Comparison of ENCODE assay signal across 1 cellular context in genomic region chr16:87335968-87336849, GRCh38.
TF ChIP-seq lines count a peak whose summit lies in the region.

No MANE protein-coding gene starts in this region.

TF ChIP-seq in HepG2, 621 proteins besides CTCF, POLR2A, EP300 and RAD21:
- TF ChIP-seq MYPOP (CRISPR knock-in tag; IDR thresholded peaks at IDR 0.05): no peak
- TF ChIP-seq HNRNPLL (IDR thresholded peaks at IDR 0.05; ENCODE audit: low read depth, low read length, poor library complexity, severe bottlenecking): peak; percentile 8
- peak; percentile 88 for TF ChIP-seq AGO2 (optimal IDR thresholded peaks at IDR 0.05; ENCODE audit: low read depth, low read length)
- TF ChIP-seq SAFB2 (CRISPR knock-in tag; IDR thresholded peaks at IDR 0.05; ENCODE audit: borderline replicate concordance, low read depth): 0 out of 2 replicates have a peak, but pooled peaks have one; percentile 1
- 0 out of 2 replicates have a peak, but pooled peaks have one; percentile 41 for TF ChIP-seq ZNF615 (CRISPR knock-in tag; IDR thresholded peaks at IDR 0.05; ENCODE audit: borderline replicate concordance)
- peak; percentile 4 for TF ChIP-seq RBM22 (optimal IDR thresholded peaks at IDR 0.05; ENCODE audit: low read length)
